Comparison of ENCODE assay signal across 1 cellular context in the genomic region with DNA sequence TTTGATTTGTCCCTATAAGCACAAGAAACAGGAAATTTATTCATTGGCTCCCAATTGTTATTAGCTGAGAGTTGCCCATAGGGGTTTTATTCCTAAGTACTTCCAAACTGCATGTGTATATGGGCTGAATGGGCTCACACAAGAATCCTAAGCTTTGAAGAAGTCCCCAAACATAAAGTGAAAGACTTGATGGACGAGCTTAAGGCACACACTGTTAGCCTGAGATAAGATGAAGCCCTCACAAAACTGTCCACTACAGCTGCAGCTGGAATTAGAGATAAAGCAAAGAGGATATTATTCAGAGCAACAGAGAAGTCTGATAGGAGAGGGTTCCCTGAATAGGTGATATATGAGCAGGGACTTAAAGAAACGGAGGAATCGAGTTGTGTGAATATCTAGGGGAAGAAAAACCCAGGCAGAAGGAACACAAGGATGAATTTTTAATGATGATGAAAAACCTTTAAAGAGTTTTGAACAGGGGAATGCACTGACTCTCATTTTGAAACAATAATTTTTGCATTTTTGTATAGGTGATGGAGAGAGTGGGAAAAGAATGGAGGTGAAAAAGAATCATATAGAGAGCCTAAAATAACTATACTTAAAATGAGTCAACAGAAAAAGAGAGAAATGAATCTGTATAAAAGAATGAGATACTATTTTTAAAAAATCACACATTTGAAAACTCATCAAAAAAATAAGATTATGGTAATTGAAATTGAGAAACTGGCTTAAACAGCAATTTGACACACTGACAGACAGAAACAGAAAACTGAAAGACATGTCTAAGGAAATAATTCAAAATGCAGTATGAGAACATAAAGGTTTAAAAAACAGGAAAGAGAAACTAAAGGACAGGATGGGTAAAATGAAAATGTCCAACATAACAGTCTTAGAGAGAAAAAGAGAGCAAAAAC.
TF ChIP-seq lines count a peak whose summit lies in the region.

No MANE protein-coding gene starts in this region.

TF ChIP-seq in WTC11, 78 proteins besides CTCF, POLR2A, EP300 and RAD21 (continued from another document):
- TF ChIP-seq, protein P1, sequence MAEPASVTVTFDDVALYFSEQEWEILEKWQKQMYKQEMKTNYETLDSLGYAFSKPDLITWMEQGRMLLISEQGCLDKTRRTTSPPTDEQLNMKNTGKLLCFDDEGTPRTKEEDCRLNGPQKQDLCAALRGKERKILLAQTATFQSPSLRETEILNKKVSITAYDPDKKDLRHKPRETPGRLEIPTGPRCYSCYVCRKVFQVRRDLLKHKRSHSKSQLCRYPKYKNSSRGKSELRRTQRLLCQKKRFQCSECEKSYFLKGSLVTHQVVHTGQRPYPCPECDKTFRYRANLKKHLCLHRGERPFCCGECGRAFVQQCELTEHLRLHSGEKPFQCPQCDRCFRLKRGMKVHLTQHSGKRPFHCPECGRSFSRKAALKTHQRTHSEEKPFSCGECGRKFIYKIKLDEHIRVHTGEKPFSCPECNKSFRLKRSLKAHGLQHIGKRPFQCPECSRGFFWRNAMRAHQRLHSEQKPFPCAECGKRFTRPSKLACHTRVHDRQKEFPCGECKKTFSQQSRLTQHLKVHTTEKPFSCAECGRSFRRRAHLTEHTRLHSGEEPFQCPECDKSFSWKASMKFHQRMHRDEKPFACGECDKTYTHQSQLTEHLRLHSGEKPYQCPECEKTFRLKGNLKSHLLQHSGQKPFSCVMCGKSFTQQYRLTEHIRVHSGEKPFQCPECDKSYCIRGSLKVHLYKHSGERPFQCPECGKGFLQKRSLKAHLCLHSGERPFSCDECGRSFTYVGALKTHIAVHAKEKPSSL (CRISPR knock-in tag; conservative IDR thresholded peaks at IDR 0.05): no peak
- TF ChIP-seq SMAD4 (CRISPR knock-in tag; IDR thresholded peaks at IDR 0.05) (no peak), NFYB (CRISPR knock-in tag; conservative IDR thresholded peaks at IDR 0.05; ENCODE audit: low read depth) (no peak)
- TF ChIP-seq, protein P2, sequence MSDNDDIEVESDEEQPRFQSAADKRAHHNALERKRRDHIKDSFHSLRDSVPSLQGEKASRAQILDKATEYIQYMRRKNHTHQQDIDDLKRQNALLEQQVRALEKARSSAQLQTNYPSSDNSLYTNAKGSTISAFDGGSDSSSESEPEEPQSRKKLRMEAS (CRISPR knock-in tag; IDR thresholded peaks at IDR 0.05): no peak
- TF ChIP-seq, protein P3, sequence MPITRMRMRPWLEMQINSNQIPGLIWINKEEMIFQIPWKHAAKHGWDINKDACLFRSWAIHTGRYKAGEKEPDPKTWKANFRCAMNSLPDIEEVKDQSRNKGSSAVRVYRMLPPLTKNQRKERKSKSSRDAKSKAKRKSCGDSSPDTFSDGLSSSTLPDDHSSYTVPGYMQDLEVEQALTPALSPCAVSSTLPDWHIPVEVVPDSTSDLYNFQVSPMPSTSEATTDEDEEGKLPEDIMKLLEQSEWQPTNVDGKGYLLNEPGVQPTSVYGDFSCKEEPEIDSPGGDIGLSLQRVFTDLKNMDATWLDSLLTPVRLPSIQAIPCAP (CRISPR knock-in tag; IDR thresholded peaks at IDR 0.05): no peak
- TF ChIP-seq, protein P4, sequence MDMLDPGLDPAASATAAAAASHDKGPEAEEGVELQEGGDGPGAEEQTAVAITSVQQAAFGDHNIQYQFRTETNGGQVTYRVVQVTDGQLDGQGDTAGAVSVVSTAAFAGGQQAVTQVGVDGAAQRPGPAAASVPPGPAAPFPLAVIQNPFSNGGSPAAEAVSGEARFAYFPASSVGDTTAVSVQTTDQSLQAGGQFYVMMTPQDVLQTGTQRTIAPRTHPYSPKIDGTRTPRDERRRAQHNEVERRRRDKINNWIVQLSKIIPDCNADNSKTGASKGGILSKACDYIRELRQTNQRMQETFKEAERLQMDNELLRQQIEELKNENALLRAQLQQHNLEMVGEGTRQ (CRISPR knock-in tag; IDR thresholded peaks at IDR 0.05): no peak
- TF ChIP-seq, protein P5, sequence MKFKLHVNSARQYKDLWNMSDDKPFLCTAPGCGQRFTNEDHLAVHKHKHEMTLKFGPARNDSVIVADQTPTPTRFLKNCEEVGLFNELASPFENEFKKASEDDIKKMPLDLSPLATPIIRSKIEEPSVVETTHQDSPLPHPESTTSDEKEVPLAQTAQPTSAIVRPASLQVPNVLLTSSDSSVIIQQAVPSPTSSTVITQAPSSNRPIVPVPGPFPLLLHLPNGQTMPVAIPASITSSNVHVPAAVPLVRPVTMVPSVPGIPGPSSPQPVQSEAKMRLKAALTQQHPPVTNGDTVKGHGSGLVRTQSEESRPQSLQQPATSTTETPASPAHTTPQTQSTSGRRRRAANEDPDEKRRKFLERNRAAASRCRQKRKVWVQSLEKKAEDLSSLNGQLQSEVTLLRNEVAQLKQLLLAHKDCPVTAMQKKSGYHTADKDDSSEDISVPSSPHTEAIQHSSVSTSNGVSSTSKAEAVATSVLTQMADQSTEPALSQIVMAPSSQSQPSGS (CRISPR knock-in tag; IDR thresholded peaks at IDR 0.05; ENCODE audit: borderline replicate concordance, low read depth): no peak
TF ChIP-seq in WTC11: peak in this region for 0.
